Comparison of ENCODE assay signal across 7 cellular contexts in genomic region chr2:94870392-94871225, GRCh38. TPM values are rescaled to one million over a fixed set of nuclear protein-coding genes. Genes with fewer than 3 reads are reported as not detected.
DNase-seq lines count a peak whose midpoint lies in the region; ATAC-seq and TF ChIP-seq lines count a peak whose summit lies in the region.

No MANE protein-coding gene starts in this region.

- no peaks in the 10 kb centered on the region for H3K4me1 Mint-ChIP-seq in HFFc6 (ENCODE audit: low read depth)
- H3K4me1 Mint-ChIP-seq in activated T-cell treated with anti-CD3 and anti-CD28 coated beads, Interleukin-2, amount 50 U/mL, for 72 hours (ENCODE audit: low read depth), result no peaks in the 10 kb centered on the region

- TF ChIP-seq EP300 in tibial nerve (IDR thresholded peaks at IDR 0.05), result no peak

- TF ChIP-seq CTCF in HFFc6 (IDR thresholded peaks at IDR 0.05) (peak; percentile 73), lung (IDR thresholded peaks at IDR 0.05; ENCODE audit: control extremely low read depth, extremely low read depth) (no peak), tibial nerve (IDR thresholded peaks at IDR 0.05) (no peak)

- 35 to 58% methylated on average over 14 to 26 of the region's 26 CpGs for WGBS in lung, 2 donors
- 23 to 53% methylated on average over 13 to 16 of the region's 26 CpGs for WGBS in tibial nerve, 2 donors

- no peak for TF ChIP-seq POLR2A in tibial nerve (IDR thresholded peaks at IDR 0.05)

- no peaks in the 10 kb centered on the region for H3K36me3 Mint-ChIP-seq in HFFc6 (ENCODE audit: low read depth)
- no peaks in the 10 kb centered on the region for H3K36me3 Mint-ChIP-seq in activated T-cell treated with anti-CD3 and anti-CD28 coated beads, Interleukin-2, amount 50 U/mL, for 72 hours (ENCODE audit: insufficient read depth in 2 of 2)

- H3K9me3 ChIP-seq in lung (ENCODE audit: control insufficient read depth in 2 of 2, insufficient read depth in 1 of 2, low read length in 1 of 2) (peaks cover 0 to 3% of the 10 kb centered on the region in 2 donors), tibial nerve (no peaks in the 10 kb centered on the region)

- H3K9me3 Mint-ChIP-seq in HFFc6, result no peaks in the 10 kb centered on the region
- H3K9me3 Mint-ChIP-seq in activated T-cell treated with anti-CD3 and anti-CD28 coated beads, Interleukin-2, amount 50 U/mL, for 72 hours, result no peaks in the 10 kb centered on the region

- H3K4me3 ChIP-seq in lung (no peak overlapping the region), tibial nerve (no peak overlapping the region)

- H3K27me3 Mint-ChIP-seq in HFFc6 (ENCODE audit: insufficient read depth), result peaks cover 7% of the 10 kb centered on the region; the same call in 1 of the 2 replicates
- H3K27me3 Mint-ChIP-seq in activated T-cell treated with anti-CD3 and anti-CD28 coated beads, Interleukin-2, amount 50 U/mL, for 72 hours (ENCODE audit: low read depth), result no peaks in the 10 kb centered on the region

- no peak overlapping the region for H3K27ac Mint-ChIP-seq in HFFc6
- H3K27ac Mint-ChIP-seq in activated T-cell treated with anti-CD3 and anti-CD28 coated beads, Interleukin-2, amount 50 U/mL, for 72 hours, result no peak overlapping the region

- H3K36me3 ChIP-seq in lung (ENCODE audit: control insufficient read depth in 2 of 2, insufficient read depth in 2 of 2, low read length in 2 of 2), result no peaks in the 10 kb centered on the region
- H3K36me3 ChIP-seq in tibial nerve, result no peaks in the 10 kb centered on the region

- H3K27ac ChIP-seq in lung (ENCODE audit: low read depth in 1 of 2, low read length in 1 of 2) (no peak overlapping the region), tibial nerve (no peak overlapping the region)

- H3K4me1 ChIP-seq in lung (ENCODE audit: control insufficient read depth in 2 of 2, insufficient read depth in 2 of 2, low read length in 2 of 2) (peaks cover 0 to 5% of the 10 kb centered on the region in 2 donors), tibial nerve (peaks cover 0 to 7% (median 0%) of the 10 kb centered on the region in 4 donors)

- no peak for ATAC-seq in activated T-cell treated with anti-CD3 and anti-CD28 coated beads, Interleukin-2, amount 50 U/mL, for 72 hours (replicated peaks in 1 of 2)
- ATAC-seq in lung (ENCODE audit: insufficient read depth, low FRiP score) (no peak), GM19023 (IDR thresholded peaks at IDR 0.05; ENCODE audit: unreplicated experiment) (no peak)

- DNase-seq in ELF-1 (ENCODE audit: low read depth, low spot score) (peak; percentile 63), HFFc6 (no peak), lung (ENCODE audit: low spot score) (peak; percentile 28), SW 1271 (lab: John Stamatoyannopoulos, UW) (no peak), tibial nerve (ENCODE audit: low spot score in 2 of 2) (no peak)
- peak; percentile 43 to 54 for DNase-seq in activated T-cell treated with anti-CD3 and anti-CD28 coated beads, Interleukin-2, amount 50 U/mL, for 72 hours

- no peaks in the 10 kb centered on the region for H3K27me3 ChIP-seq in lung (ENCODE audit: control insufficient read depth, insufficient read depth)
- peaks cover 0 to 28% of the 10 kb centered on the region in 2 donors for H3K27me3 ChIP-seq in tibial nerve

- H3K4me3 Mint-ChIP-seq in HFFc6, result no peak overlapping the region
- no peak overlapping the region for H3K4me3 Mint-ChIP-seq in activated T-cell treated with anti-CD3 and anti-CD28 coated beads, Interleukin-2, amount 50 U/mL, for 72 hours

RNA-seq across cellular contexts. Expression of gene TEKT4, which starts 0.6 kb away (rescaled TPM):
- not detected for total RNA-seq in HFFc6 (2021; fragmentation: NEBNext Ultra II Directional; extraction: Animal tissue kit (Norgen Biotek cat#: 25700))
- total RNA-seq in activated T-cell treated with anti-CD3 and anti-CD28 coated beads, Interleukin-2, amount 50 U/mL, for 72 hours, result not detected
- total RNA-seq in lung (1 to 10 TPM; 4.1 to 7.7 TPM), tibial nerve (not detected)
- polyA plus RNA-seq in lung, result 1 to 10 TPM in 1 of 2 donors, under 1 TPM in 1; 0.96 to 3.3 TPM

Comparison
In these comparisons a context has a peak if more than half of its experiments do, and no peak if none do; other contexts are left out.
1. DNase-seq: peak in ELF-1 (single experiment), activated T-cell treated with anti-CD3 and anti-CD28 coated beads, Interleukin-2, amount 50 U/mL, for 72 hours (2 of 2) and lung (single experiment); none in HFFc6 (single experiment), SW 1271 (0 of 2) and tibial nerve (0 of 2).
2. RNA of gene TEKT4, which starts 0.6 kb away (total RNA-seq): 4.1 to 7.7 TPM in lung; not detected in activated T-cell treated with anti-CD3 and anti-CD28 coated beads, Interleukin-2, amount 50 U/mL, for 72 hours, not detected in HFFc6 and not detected in tibial nerve; every median in the first group is over 4 times any median in the second.